In the genomic region with DNA sequence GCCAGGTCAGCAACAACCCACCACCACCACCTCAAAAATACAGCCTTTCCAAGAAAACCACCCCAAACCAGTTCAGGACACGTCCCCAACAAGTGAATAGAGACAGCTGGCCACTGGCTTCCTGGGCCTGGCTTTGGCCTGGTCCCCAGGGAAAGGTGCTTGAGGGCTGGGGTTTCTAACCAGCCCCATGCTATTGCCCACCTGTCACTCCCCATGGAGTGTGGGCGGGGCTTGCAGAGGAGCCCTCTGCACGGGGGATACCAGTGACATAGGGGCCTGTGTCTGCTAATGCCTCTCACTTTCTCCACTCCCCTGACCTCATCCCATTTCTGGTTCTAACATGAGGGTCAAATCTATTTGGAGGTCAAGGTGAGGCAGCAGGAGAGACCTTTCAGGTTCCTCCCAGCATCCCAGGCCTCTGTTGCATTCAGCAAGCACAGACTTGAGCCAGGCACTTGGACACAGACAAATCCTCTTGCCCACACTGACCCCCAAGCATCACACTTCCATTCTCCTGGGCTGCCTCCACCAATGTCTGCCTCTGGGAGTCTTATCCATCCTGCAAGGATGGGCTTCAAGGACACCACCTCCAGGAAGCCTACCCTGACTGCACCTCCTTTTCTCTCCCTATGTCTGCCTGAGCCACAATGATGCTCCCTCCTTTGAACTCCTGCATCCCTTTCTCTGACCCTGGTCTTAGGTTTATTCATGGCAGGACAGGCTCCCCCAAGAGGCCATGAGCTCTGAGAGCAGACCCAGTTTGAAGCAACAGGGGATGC, we compare ENCODE assay signal across 25 cellular contexts. TPM values are rescaled to one million over a fixed set of nuclear protein-coding genes. Genes with fewer than 3 reads are reported as not detected.
"Had no signal": no experiment of that assay in that cellular context is flagged by ENCODE, and none has a peak within 500 bp of the region (broad histone marks: within the 10 kb centered on the region; RNA-seq: fewer than 3 reads in every experiment).

No MANE protein-coding gene starts in this region.

- H3K4me3 ChIP-seq: breast epithelium, colonic mucosa, PC-9 had no signal

- H3K4me1 Mint-ChIP-seq: activated CD4-positive, alpha-beta memory T cell treated with anti-CD3 and anti-CD28 coated beads, Interleukin-2, amount 10 ng/mL, durations not matched to agents 7 days and 5 days; activated CD4-positive, alpha-beta T cell treated with anti-CD3 and anti-CD28 coated beads for 36 hours; activated naive CD4-positive, alpha-beta T cell treated with anti-CD3 and anti-CD28 coated beads, Interleukin-2, amount 50 U/mL, for 24 hours; activated T-helper 17 cell treated with anti-CD3 and anti-CD28 coated beads, Interleukin-2, amount 50 U/mL, for 72 hours had no signal

- H3K27me3 ChIP-seq: breast epithelium, colonic mucosa had no signal

- ATAC-seq: activated CD4-positive, alpha-beta T cell treated with anti-CD3 and anti-CD28 coated beads for 36 hours; activated T-helper 17 cell treated with anti-CD3 and anti-CD28 coated beads, Interleukin-2, amount 50 U/mL, for 72 hours had no signal

- H3K9me3 ChIP-seq: breast epithelium, colonic mucosa had no signal

- DNase-seq: activated CD4-positive, alpha-beta memory T cell treated with anti-CD3 and anti-CD28 coated beads, Interleukin-2, amount 10 ng/mL, durations not matched to agents 7 days and 5 days; activated CD4-positive, alpha-beta T cell treated with anti-CD3 and anti-CD28 coated beads for 36 hours; activated CD4-positive, alpha-beta T cell treated with anti-CD3 and anti-CD28 coated beads, Interleukin-2, amount 50 U/mL, for 1 hour; activated naive CD4-positive, alpha-beta T cell; activated T-cell treated with anti-CD3 and anti-CD28 coated beads for 4 hours; activated T-cell treated with anti-CD3 and anti-CD28 coated beads, Interleukin-2, amount 50 U/mL, for 48 hours; caudate nucleus; colonic mucosa; Karpas-422; NCI-H1105 treated with DMSO at 0.1 percent for 48 hours; NCI-H1436 treated with DMSO at 0.1 percent for 48 hours; NCI-H187; NCI-H2081; NCI-H510A treated with DMSO at 0.1 percent for 48 hours; NCI-H774; PC-9; SHP77 treated with DMSO at 0.1 percent for 48 hours; T-helper 1 cell had no signal

- H2AFZ ChIP-seq: PC-9 had no signal

- H3K4me1 ChIP-seq: breast epithelium, colonic mucosa had no signal

- H3K27me3 Mint-ChIP-seq: activated CD4-positive, alpha-beta T cell treated with anti-CD3 and anti-CD28 coated beads for 36 hours; activated naive CD4-positive, alpha-beta T cell treated with anti-CD3 and anti-CD28 coated beads, Interleukin-2, amount 50 U/mL, for 24 hours; activated T-helper 17 cell treated with anti-CD3 and anti-CD28 coated beads, Interleukin-2, amount 50 U/mL, for 72 hours had no signal

- H3K27ac Mint-ChIP-seq: activated CD4-positive, alpha-beta memory T cell treated with anti-CD3 and anti-CD28 coated beads, Interleukin-2, amount 10 ng/mL, durations not matched to agents 7 days and 5 days; activated CD4-positive, alpha-beta T cell treated with anti-CD3 and anti-CD28 coated beads for 36 hours; activated naive CD4-positive, alpha-beta T cell treated with anti-CD3 and anti-CD28 coated beads, Interleukin-2, amount 50 U/mL, for 24 hours; activated T-helper 17 cell treated with anti-CD3 and anti-CD28 coated beads, Interleukin-2, amount 50 U/mL, for 72 hours had no signal

- H3K27ac ChIP-seq: breast epithelium, colonic mucosa, PC-9, VCaP had no signal

- H3K4me3 Mint-ChIP-seq: activated CD4-positive, alpha-beta memory T cell treated with anti-CD3 and anti-CD28 coated beads, Interleukin-2, amount 10 ng/mL, durations not matched to agents 7 days and 5 days; activated CD4-positive, alpha-beta T cell treated with anti-CD3 and anti-CD28 coated beads for 36 hours; activated naive CD4-positive, alpha-beta T cell treated with anti-CD3 and anti-CD28 coated beads, Interleukin-2, amount 50 U/mL, for 24 hours; activated T-helper 17 cell treated with anti-CD3 and anti-CD28 coated beads, Interleukin-2, amount 50 U/mL, for 72 hours had no signal

- H3K36me3 ChIP-seq: breast epithelium, colonic mucosa had no signal

- H3K4me2 ChIP-seq: PC-9 had no signal

RNA-seq across cellular contexts. Expression of a gene that starts 50.5 kb away (rescaled TPM):
- total RNA-seq: activated CD4-positive, alpha-beta memory T cell treated with anti-CD3 and anti-CD28 coated beads, Interleukin-2, amount 10 ng/mL, durations not matched to agents 7 days and 5 days; activated CD4-positive, alpha-beta T cell treated with anti-CD3 and anti-CD28 coated beads for 36 hours; activated CD8-positive, alpha-beta memory T cell treated with anti-CD3 and anti-CD28 coated beads for 36 hours; activated T-helper 17 cell treated with anti-CD3 and anti-CD28 coated beads, Interleukin-2, amount 50 U/mL, for 72 hours; aorta; breast epithelium; PC-9; T-helper 2 cell treated with Interferon-gamma antibody and Interleukin-4, amounts not matched to agents 100 ng/mL and 5 ng/mL, for 36 hours had no signal
- polyA plus RNA-seq: aorta had no signal
